Comparison of ENCODE assay signal across 8 cellular contexts in the genomic region with DNA sequence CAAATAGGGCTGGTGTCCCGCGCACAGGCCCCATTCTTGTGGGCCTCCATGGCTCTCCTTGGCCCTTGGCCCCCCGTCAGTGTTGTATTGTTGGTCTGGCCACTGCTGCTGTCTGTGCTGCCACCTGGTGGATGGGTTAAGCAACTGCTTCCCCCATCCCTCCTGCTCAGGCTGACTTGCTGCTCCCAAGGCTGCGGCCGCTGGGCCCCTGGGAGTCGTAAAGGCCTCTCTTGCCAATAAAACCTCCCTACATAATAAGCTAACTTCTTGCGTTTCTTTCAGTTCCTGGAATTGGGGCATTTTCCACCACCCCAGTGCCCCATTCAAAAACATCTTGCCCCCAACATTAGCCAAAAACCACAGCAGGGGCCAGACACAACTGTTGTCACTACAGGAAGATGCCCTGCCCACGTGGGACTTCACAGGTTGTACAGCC. TPM values are rescaled to one million over a fixed set of nuclear protein-coding genes. Genes with fewer than 3 reads are reported as not detected.
DNase-seq lines count a peak whose midpoint lies in the region; ATAC-seq and TF ChIP-seq lines count a peak whose summit lies in the region.

No MANE protein-coding gene starts in this region.

- CTCF ChIA-PET in Caco-2 (lab: Charles Lee), result interaction anchor here (0.9 to 1.8 kb wide), 2 partner anchors 15 to 236 kb away, joined by 3 to 6 read pairs; no protein-coding TSS in a partner anchor

- H3K27ac Mint-ChIP-seq in Caco-2 (ENCODE audit: unreplicated experiment), result no peak overlapping the region
- no peak overlapping the region for H3K27ac Mint-ChIP-seq in activated T-helper 2 cell treated with anti-CD3 and anti-CD28 coated beads, Interferon-gamma antibody, Interleukin-2, Interleukin-4, amounts not matched to agents 10 μg/mL and 5 μg/mL and 100 μg/mL, durations not matched to agents 14 hours and 24 hours and 36 hours
- H3K27ac Mint-ChIP-seq in type B pancreatic cell, result no peak overlapping the region

- H3K27me3 Mint-ChIP-seq in Caco-2 (ENCODE audit: insufficient read depth, unreplicated experiment), result peaks cover 2% of the 10 kb centered on the region
- H3K27me3 Mint-ChIP-seq in activated T-helper 2 cell treated with anti-CD3 and anti-CD28 coated beads, Interferon-gamma antibody, Interleukin-2, Interleukin-4, amounts not matched to agents 10 μg/mL and 5 μg/mL and 100 μg/mL, durations not matched to agents 14 hours and 24 hours and 36 hours (ENCODE audit: low read depth), result no peaks in the 10 kb centered on the region
- peaks cover 28% of the 10 kb centered on the region for H3K27me3 Mint-ChIP-seq in type B pancreatic cell

- intact Hi-C loops in Caco-2 (cut with micrococcal nuclease; ENCODE audit: unreplicated experiment) (loop anchor here (1.0 to 5.0 kb wide), 4 partner anchors 15 to 350 kb away; a partner anchor contains a TSS), ovary (cut with DNase I) (no loop called here)
- intact Hi-C loops in activated T-helper 2 cell treated with anti-CD3 and anti-CD28 coated beads, Interferon-gamma antibody, Interleukin-2, Interleukin-4, amounts not matched to agents 10 μg/mL and 5 μg/mL and 100 μg/mL, durations not matched to agents 14 hours and 24 hours and 36 hours (cut with micrococcal nuclease), result loop anchor here (1.0 to 5.0 kb wide), 3 partner anchors 77 to 235 kb away; no protein-coding TSS in a partner anchor

- H3K9me3 ChIP-seq in Caco-2 (no peaks in the 10 kb centered on the region), RWPE2 (ENCODE audit: severe bottlenecking) (no peaks in the 10 kb centered on the region), ovary (no peaks in the 10 kb centered on the region)

- peak; percentile 73 to 82 for DNase-seq in Caco-2
- DNase-seq in LNCaP clone FGC (ENCODE audit: low read depth), result peak; percentile 30
- no peak for DNase-seq in RWPE2 (ENCODE audit: low spot score)
- peak; percentile 50 for DNase-seq in activated T-helper 2 cell treated with anti-CD3 and anti-CD28 coated beads, Interferon-gamma antibody, Interleukin-2, Interleukin-4, amounts not matched to agents 10 μg/mL and 5 μg/mL and 100 μg/mL, durations not matched to agents 14 hours and 24 hours and 36 hours (ENCODE audit: low spot score)
- DNase-seq in foreskin keratinocyte, result peak in 1 of 2 donors; percentile 23
- DNase-seq in ovary, result peak; percentile 40 to 65 (median 46)
- DNase-seq in type B pancreatic cell (ENCODE audit: extremely low spot score, unreplicated experiment), result no peak

- H3K9me3 Mint-ChIP-seq in Caco-2 (ENCODE audit: unreplicated experiment) (peaks cover 5% of the 10 kb centered on the region), type B pancreatic cell (no peaks in the 10 kb centered on the region)
- H3K9me3 Mint-ChIP-seq in activated T-helper 2 cell treated with anti-CD3 and anti-CD28 coated beads, Interferon-gamma antibody, Interleukin-2, Interleukin-4, amounts not matched to agents 10 μg/mL and 5 μg/mL and 100 μg/mL, durations not matched to agents 14 hours and 24 hours and 36 hours, result no peaks in the 10 kb centered on the region

- H3K27ac ChIP-seq in RWPE2 (ENCODE audit: poor library complexity, severe bottlenecking) (no peak overlapping the region), foreskin keratinocyte (no peak overlapping the region), ovary (no peak overlapping the region)

- WGBS in ovary, 3 donors, result 72 to 78% (median 76%) methylated on average over 8 of the region's 8 CpGs

- H3K4me1 ChIP-seq in Caco-2 (no peaks in the 10 kb centered on the region), RWPE2 (ENCODE audit: insufficient read depth, poor library complexity, severe bottlenecking) (no peaks in the 10 kb centered on the region), foreskin keratinocyte (peaks cover 3% of the 10 kb centered on the region), ovary (ENCODE audit: insufficient read depth) (peaks cover 2% of the 10 kb centered on the region)

- no peaks in the 10 kb centered on the region for H3K4me1 Mint-ChIP-seq in Caco-2 (ENCODE audit: low read depth, unreplicated experiment)
- H3K4me1 Mint-ChIP-seq in activated T-helper 2 cell treated with anti-CD3 and anti-CD28 coated beads, Interferon-gamma antibody, Interleukin-2, Interleukin-4, amounts not matched to agents 10 μg/mL and 5 μg/mL and 100 μg/mL, durations not matched to agents 14 hours and 24 hours and 36 hours (ENCODE audit: low read depth), result peaks cover 13% of the 10 kb centered on the region
- H3K4me1 Mint-ChIP-seq in type B pancreatic cell (ENCODE audit: unreplicated experiment), result peaks cover 22% of the 10 kb centered on the region

- H3K36me3 ChIP-seq in Caco-2 (ENCODE audit: control insufficient read depth, insufficient read depth, low read length) (no peaks in the 10 kb centered on the region), RWPE2 (ENCODE audit: low read depth) (no peaks in the 10 kb centered on the region), ovary (no peaks in the 10 kb centered on the region)

- no peak overlapping the region for H3K4me3 ChIP-seq in Caco-2 (ENCODE audit: low read depth, low read length)
- H3K4me3 ChIP-seq in LNCaP clone FGC (ENCODE audit: low read depth, low read length), result no peak overlapping the region
- H3K4me3 ChIP-seq in RWPE2 (ENCODE audit: severe bottlenecking), result no peak overlapping the region
- H3K4me3 ChIP-seq in ovary, result no peak overlapping the region

- BruUV-seq in Caco-2 (replicated peaks; lab: Mats Ljungman, UMichigan), result no TSS peak

- TF ChIP-seq EP300 in ovary (IDR thresholded peaks at IDR 0.05), result no peak

- H3K36me3 Mint-ChIP-seq in Caco-2 (ENCODE audit: insufficient read depth, unreplicated experiment), result peaks cover 5% of the 10 kb centered on the region
- H3K36me3 Mint-ChIP-seq in activated T-helper 2 cell treated with anti-CD3 and anti-CD28 coated beads, Interferon-gamma antibody, Interleukin-2, Interleukin-4, amounts not matched to agents 10 μg/mL and 5 μg/mL and 100 μg/mL, durations not matched to agents 14 hours and 24 hours and 36 hours (ENCODE audit: low read depth), result no peaks in the 10 kb centered on the region
- no peaks in the 10 kb centered on the region for H3K36me3 Mint-ChIP-seq in type B pancreatic cell

- ATAC-seq in GM21423 (IDR thresholded peaks at IDR 0.05; ENCODE audit: unreplicated experiment) (peak; percentile 80), RWPE2 (ENCODE audit: low read depth) (peak; percentile 82), foreskin keratinocyte (peak; percentile 77)

- TF ChIP-seq CTCF in Caco-2 (IDR thresholded peaks at IDR 0.05; ENCODE audit: insufficient read depth in 1 of 2, low read depth in 1 of 2, low read length in 1 of 2, severe bottlenecking in 1 of 2, unreplicated experiment in 1 of 2) (peak; percentile 82 to 92), LNCaP clone FGC (IDR thresholded peaks at IDR 0.05; ENCODE audit: control insufficient read depth, extremely low read depth, insufficient read depth) (peak; percentile 93), RWPE2 (IDR thresholded peaks at IDR 0.05; ENCODE audit: poor library complexity, severe bottlenecking) (peak; percentile 92), foreskin keratinocyte (conservative IDR thresholded peaks at IDR 0.05) (peak; percentile 85), ovary (IDR thresholded peaks at IDR 0.05) (peak; percentile 32 to 53 (median 51)), type B pancreatic cell (conservative IDR thresholded peaks at IDR 0.05) (peak; percentile 92)

- H3K4me3 Mint-ChIP-seq in Caco-2 (ENCODE audit: unreplicated experiment), result no peak overlapping the region
- no peak overlapping the region for H3K4me3 Mint-ChIP-seq in activated T-helper 2 cell treated with anti-CD3 and anti-CD28 coated beads, Interferon-gamma antibody, Interleukin-2, Interleukin-4, amounts not matched to agents 10 μg/mL and 5 μg/mL and 100 μg/mL, durations not matched to agents 14 hours and 24 hours and 36 hours (ENCODE audit: low read depth)
- H3K4me3 Mint-ChIP-seq in type B pancreatic cell, result no peak overlapping the region

- H3K27me3 ChIP-seq in Caco-2 (replicated peaks; ENCODE audit: control insufficient read depth, insufficient read depth, low read length), result no peaks in the 10 kb centered on the region
- H3K27me3 ChIP-seq in RWPE2 (ENCODE audit: insufficient read depth, poor library complexity, severe bottlenecking), result no peaks in the 10 kb centered on the region
- no peaks in the 10 kb centered on the region for H3K27me3 ChIP-seq in foreskin keratinocyte
- no peaks in the 10 kb centered on the region for H3K27me3 ChIP-seq in ovary

- TF ChIP-seq POLR2A in ovary (IDR thresholded peaks at IDR 0.05), result no peak

- POLR2A ChIA-PET in Caco-2 (lab: Charles Lee), result no interaction called here

RNA-seq across cellular contexts. Expression of a gene that starts 27.1 kb away (rescaled TPM):
- total RNA-seq in Caco-2 (2022) (0.77 and 1.0 TPM in 2 replicates), foreskin keratinocyte (8.0 and 8.9 TPM in 2 replicates), ovary (10 to 100 TPM in 6 of 7 donors, 1 to 10 TPM in 1; 3.4 to 29.0 (median 22.2) TPM), type B pancreatic cell (ENCODE audit: low replicate concordance) (1.7 and 7.7 TPM in 2 replicates)
- 145 and 150 TPM in 2 replicates for total RNA-seq in activated T-helper 2 cell treated with anti-CD3 and anti-CD28 coated beads, Interferon-gamma antibody, Interleukin-2, Interleukin-4, amounts not matched to agents 10 μg/mL and 5 μg/mL and 100 μg/mL, durations not matched to agents 14 hours and 24 hours and 36 hours
- polyA plus RNA-seq in foreskin keratinocyte (6.5 and 7.4 TPM in 2 replicates), ovary (10 to 100 TPM in 1 of 2 donors, 1 to 10 TPM in 1; 7.3 to 29.4 TPM)

Comparison
In these comparisons a context has a peak if more than half of its experiments do, and no peak if none do; other contexts are left out.
1. DNase-seq: peak in Caco-2 (2 of 2), LNCaP clone FGC (single experiment), activated T-helper 2 cell treated with anti-CD3 and anti-CD28 coated beads, Interferon-gamma antibody, Interleukin-2, Interleukin-4, amounts not matched to agents 10 μg/mL and 5 μg/mL and 100 μg/mL, durations not matched to agents 14 hours and 24 hours and 36 hours (single experiment) and ovary (5 of 5); none in RWPE2 (single experiment) and type B pancreatic cell (single experiment).
2. intact Hi-C loops: an anchor here in Caco-2 (1.0 to 5.0 kb wide) and activated T-helper 2 cell treated with anti-CD3 and anti-CD28 coated beads, Interferon-gamma antibody, Interleukin-2, Interleukin-4, amounts not matched to agents 10 μg/mL and 5 μg/mL and 100 μg/mL, durations not matched to agents 14 hours and 24 hours and 36 hours (1.0 to 5.0 kb wide); none called in ovary.
3. Peak in every context shown above with its lines, with median percentiles within 50 percentile points of each other: CTCF ChIP-seq and ATAC-seq.